In genomic region chr19:24140099-24140498, GRCh38 we compare ENCODE assay signal across 1 cellular context.
TF ChIP-seq lines count a peak whose summit lies in the region.

No MANE protein-coding gene starts in this region.

TF ChIP-seq in HepG2, 621 proteins besides CTCF, POLR2A, EP300 and RAD21 (continued from another document and continues in another):
- TF ChIP-seq HOMEZ (CRISPR knock-in tag; IDR thresholded peaks at IDR 0.05; ENCODE audit: low read depth): peak; percentile 84; the same call in 1 of the 2 replicates
- TF ChIP-seq CBX5 (CRISPR knock-in tag; IDR thresholded peaks at IDR 0.05; ENCODE audit: borderline replicate concordance): peak; percentile 71
- TF ChIP-seq NFE2L2 (IDR thresholded peaks at IDR 0.05; ENCODE audit: low read length): peak; percentile 87
- TF ChIP-seq CREM (IDR thresholded peaks at IDR 0.05): peak; percentile 33; the same call in 1 of the 2 replicates
- no peak for TF ChIP-seq CREM (CRISPR knock-in tag; IDR thresholded peaks at IDR 0.05)
- TF ChIP-seq PBX2 (CRISPR knock-in tag; IDR thresholded peaks at IDR 0.05): no peak
- peak; percentile 73 for TF ChIP-seq THAP11 (CRISPR knock-in tag; IDR thresholded peaks at IDR 0.05)
- peak; percentile 55; the same call in 1 of the 2 replicates for TF ChIP-seq JUND (CRISPR knock-in tag; IDR thresholded peaks at IDR 0.05)
- no peak for TF ChIP-seq ZFP36L1 (CRISPR knock-in tag; IDR thresholded peaks at IDR 0.05)
- peak; percentile 70; the same call in 1 of the 2 replicates for TF ChIP-seq ZNF614 (CRISPR knock-in tag; IDR thresholded peaks at IDR 0.05; ENCODE audit: borderline replicate concordance)
- TF ChIP-seq HMGXB3 (CRISPR knock-in tag; IDR thresholded peaks at IDR 0.05; ENCODE audit: borderline replicate concordance): peak; percentile 82
- peak; percentile 83; the same call in 1 of the 2 replicates for TF ChIP-seq ZNF792 (CRISPR knock-in tag; IDR thresholded peaks at IDR 0.05)
- TF ChIP-seq TARDBP (CRISPR knock-in tag; IDR thresholded peaks at IDR 0.05): peak; percentile 59; the same call in 1 of the 2 replicates
- 0 out of 2 replicates have a peak, but pooled peaks have one; percentile 28 for TF ChIP-seq KDM4B (CRISPR knock-in tag; IDR thresholded peaks at IDR 0.05)
- TF ChIP-seq RXRA (CRISPR knock-in tag; IDR thresholded peaks at IDR 0.05): no peak; the same call in 1 of the 2 replicates
- TF ChIP-seq SAP130 (CRISPR knock-in tag; IDR thresholded peaks at IDR 0.05; ENCODE audit: low read depth): peak; percentile 75
- no peak for TF ChIP-seq FOXA1 (IDR thresholded peaks at IDR 0.05)
- peak; percentile 82 for TF ChIP-seq FOXA1 (CRISPR knock-in tag; IDR thresholded peaks at IDR 0.05)
- TF ChIP-seq ATF3 (CRISPR knock-in tag; IDR thresholded peaks at IDR 0.05): 0 out of 2 replicates have a peak, but pooled peaks have one; percentile 25
- TF ChIP-seq ZNF639 (CRISPR knock-in tag; conservative IDR thresholded peaks at IDR 0.05): no peak
- no peak for TF ChIP-seq ZNF652 (CRISPR knock-in tag; IDR thresholded peaks at IDR 0.05; ENCODE audit: borderline replicate concordance, low read depth)
- no peak for TF ChIP-seq GPBP1L1 (CRISPR knock-in tag; IDR thresholded peaks at IDR 0.05)
- TF ChIP-seq CREB3 (CRISPR knock-in tag; IDR thresholded peaks at IDR 0.05): no peak
- TF ChIP-seq TOPORS (CRISPR knock-in tag; IDR thresholded peaks at IDR 0.05): no peak
- no peak for TF ChIP-seq KLF9 (CRISPR knock-in tag; IDR thresholded peaks at IDR 0.05; ENCODE audit: low read depth)
- no peak for TF ChIP-seq TAF15 (IDR thresholded peaks at IDR 0.05; ENCODE audit: low read depth, low read length, poor library complexity, severe bottlenecking)
- TF ChIP-seq IRF2 (CRISPR knock-in tag; IDR thresholded peaks at IDR 0.05): peak; percentile 84
- TF ChIP-seq NFKBIZ (CRISPR knock-in tag; IDR thresholded peaks at IDR 0.05): peak; percentile 81
- no peak for TF ChIP-seq HOXA5 (CRISPR knock-in tag; IDR thresholded peaks at IDR 0.05)
- TF ChIP-seq ZFP1 (CRISPR knock-in tag; IDR thresholded peaks at IDR 0.05): peak; percentile 39; the same call in 1 of the 2 replicates
- 0 out of 2 replicates have a peak, but pooled peaks have one; percentile 42 for TF ChIP-seq ERF (CRISPR knock-in tag; IDR thresholded peaks at IDR 0.05)
- TF ChIP-seq SOX13 (IDR thresholded peaks at IDR 0.05): peak; percentile 89
- TF ChIP-seq SOX13 (CRISPR knock-in tag; conservative IDR thresholded peaks at IDR 0.05 in 1 of 2, IDR thresholded peaks at IDR 0.05 in 1 of 2): peak in 1 of 2 experiments; percentile 98; a peak in 2 of 4 replicates
- TF ChIP-seq BCL6 (CRISPR knock-in tag; IDR thresholded peaks at IDR 0.05): peak; percentile 98
- TF ChIP-seq ZNF788 (CRISPR knock-in tag; IDR thresholded peaks at IDR 0.05; ENCODE audit: borderline replicate concordance): no peak
- TF ChIP-seq MTF1 (CRISPR knock-in tag; IDR thresholded peaks at IDR 0.05): no peak
- no peak for TF ChIP-seq ZKSCAN5 (CRISPR knock-in tag; IDR thresholded peaks at IDR 0.05)
- no peak for TF ChIP-seq ZNF619 (CRISPR knock-in tag; IDR thresholded peaks at IDR 0.05)
- TF ChIP-seq ELF3 (CRISPR knock-in tag; IDR thresholded peaks at IDR 0.05): peak; percentile 51
- peak; percentile 46; the same call in 1 of the 2 replicates for TF ChIP-seq FOXJ3 (CRISPR knock-in tag; IDR thresholded peaks at IDR 0.05; ENCODE audit: borderline replicate concordance)
- no peak for TF ChIP-seq SIN3B (IDR thresholded peaks at IDR 0.05; ENCODE audit: low read length)
- TF ChIP-seq TEF (CRISPR knock-in tag; IDR thresholded peaks at IDR 0.05): peak; percentile 98
- TF ChIP-seq ATM (IDR thresholded peaks at IDR 0.05; ENCODE audit: borderline replicate concordance): no peak
- TF ChIP-seq YEATS2 (CRISPR knock-in tag; IDR thresholded peaks at IDR 0.05; ENCODE audit: borderline replicate concordance): peak; percentile 40; the same call in 1 of the 2 replicates
- no peak for TF ChIP-seq ZNF350 (CRISPR knock-in tag; IDR thresholded peaks at IDR 0.05; ENCODE audit: borderline replicate concordance, low read depth)
- no peak for TF ChIP-seq HNRNPH1 (optimal IDR thresholded peaks at IDR 0.05; ENCODE audit: low read depth, low read length)
- TF ChIP-seq ZNF879 (CRISPR knock-in tag; IDR thresholded peaks at IDR 0.05): no peak
- TF ChIP-seq ZKSCAN8 (CRISPR knock-in tag; IDR thresholded peaks at IDR 0.05; ENCODE audit: borderline replicate concordance): peak; percentile 92
- peak; percentile 83 for TF ChIP-seq RXRB (CRISPR knock-in tag; IDR thresholded peaks at IDR 0.05; ENCODE audit: borderline replicate concordance)
- no peak for TF ChIP-seq PHF5A (CRISPR knock-in tag; IDR thresholded peaks at IDR 0.05; ENCODE audit: low read depth, unreplicated experiment)
- TF ChIP-seq FOXP4 (CRISPR knock-in tag; IDR thresholded peaks at IDR 0.05): peak; percentile 62
- peak; percentile 73 for TF ChIP-seq MAFG (CRISPR knock-in tag; IDR thresholded peaks at IDR 0.05)
